Comparison of ENCODE assay signal across 8 cellular contexts in genomic region chr1:203304391-203304918, GRCh38. TPM values are rescaled to one million over a fixed set of nuclear protein-coding genes. Genes with fewer than 3 reads are reported as not detected.
A peak's percentile ranks its signal among the peaks of the same experiment; 100 is the strongest.
DNase-seq lines count a peak whose midpoint lies in the region; ATAC-seq and TF ChIP-seq lines count a peak whose summit lies in the region.

No MANE protein-coding gene starts in this region.

- no peaks in the 10 kb centered on the region for H3K9me3 ChIP-seq in CD4-positive, alpha-beta T cell (ENCODE audit: control insufficient read depth, low read length)

- peaks cover 69% of the 10 kb centered on the region for H3K4me1 Mint-ChIP-seq in CD4-positive, alpha-beta T cell (ENCODE audit: low read depth)
- H3K4me1 Mint-ChIP-seq in neural crest cell = peaks cover 43% of the 10 kb centered on the region

- no peaks in the 10 kb centered on the region for H3K9me3 Mint-ChIP-seq in CD4-positive, alpha-beta T cell
- no peaks in the 10 kb centered on the region for H3K9me3 Mint-ChIP-seq in neural crest cell

- peak overlapping the region; percentile 95 for H3K4me3 Mint-ChIP-seq in CD4-positive, alpha-beta T cell
- peak overlapping the region; percentile 71 for H3K4me3 Mint-ChIP-seq in neural crest cell

- TF ChIP-seq CTCF in CD4-positive, alpha-beta T cell (IDR thresholded peaks at IDR 0.05) = no peak
- TF ChIP-seq CTCF in neural crest cell (conservative IDR thresholded peaks at IDR 0.05) = no peak

- H3K27me3 Mint-ChIP-seq in CD4-positive, alpha-beta T cell = no peaks in the 10 kb centered on the region
- H3K27me3 Mint-ChIP-seq in neural crest cell (ENCODE audit: low read depth) = peaks cover 7% of the 10 kb centered on the region

- no peaks in the 10 kb centered on the region for H3K27me3 ChIP-seq in CD4-positive, alpha-beta T cell (ENCODE audit: control insufficient read depth, insufficient read depth, low read length)

- in situ Hi-C loops in G401 (cut with HindIII; ENCODE audit: low sequenced_read_pairs) = no loop called here

- peak overlapping the region; percentile 94 for H3K27ac ChIP-seq in CD4-positive, alpha-beta T cell (ENCODE audit: low read depth, low read length)
- H3K27ac ChIP-seq in cingulate gyrus (ENCODE audit: low read depth, low read length) = peak overlapping the region; percentile 95

- CTCF ChIA-PET in CD4-positive, alpha-beta T cell (lab: Charles Lee) = interaction anchor here (0.8 to 10.5 kb wide), 5 partner anchors 15 to 36 kb away, joined by 3 to 106 read pairs (median 60); no protein-coding TSS in a partner anchor

- no peak for DNase-seq in CD4-positive, alpha-beta T cell
- DNase-seq in MV-4-11 (lab: John Stamatoyannopoulos, UW) (peak; percentile 46), neural crest cell (ENCODE audit: low read depth, low spot score) (no peak), G401 (ENCODE audit: low spot score) (no peak), NCI-H1105 (lab: John Stamatoyannopoulos, UW) (no peak), NCI-H2107 treated with DMSO at 0.1 percent for 48 hours (lab: John Stamatoyannopoulos, UW; ENCODE audit: unreplicated experiment) (no peak)

- POLR2A ChIA-PET in CD4-positive, alpha-beta T cell (lab: Charles Lee) = interaction anchor here (3.0 to 9.7 kb wide), 6 partner anchors 13 to 36 kb away, joined by 19 to 868 read pairs (median 192); no protein-coding TSS in a partner anchor

- intact Hi-C loops in CD4-positive, alpha-beta T cell (cut with DNase I, micrococcal nuclease) = no loop called here

- ATAC-seq in CD4-positive, alpha-beta T cell (ENCODE audit: poor library complexity) = peak; percentile 0
- ATAC-seq in GM21737 (IDR thresholded peaks at IDR 0.05; ENCODE audit: unreplicated experiment) = no peak

- H3K36me3 Mint-ChIP-seq in CD4-positive, alpha-beta T cell (ENCODE audit: low read depth) = peaks cover 44% of the 10 kb centered on the region
- no peaks in the 10 kb centered on the region for H3K36me3 Mint-ChIP-seq in neural crest cell (ENCODE audit: low read depth)

- H3K27ac Mint-ChIP-seq in CD4-positive, alpha-beta T cell = peak overlapping the region; percentile 98
- H3K27ac Mint-ChIP-seq in neural crest cell (ENCODE audit: unreplicated experiment) = peak overlapping the region; percentile 94

RNA-seq across cellular contexts. Expression of gene BTG2, which starts 0.9 kb away (rescaled TPM):
- 100 to 1,000 TPM; 802 to 849 TPM for total RNA-seq in CD4-positive, alpha-beta T cell
- total RNA-seq in neural crest cell = 16.1 and 18.1 TPM in 2 replicates
- total RNA-seq in G401 (2014; rRNA removed; shearing (Covaris generic)) = 12.7 and 15.2 TPM in 2 replicates

RNA-seq across cellular contexts. Expression of gene FMOD, which starts 46.5 kb away (rescaled TPM):
- total RNA-seq in CD4-positive, alpha-beta T cell = not detected
- 0.35 and 0.39 TPM in 2 replicates for total RNA-seq in neural crest cell
- not detected in 2 replicates for total RNA-seq in G401 (2014; rRNA removed; shearing (Covaris generic))

Comparison
In these comparisons a context has a peak if more than half of its experiments do, and no peak if none do; other contexts are left out.
1. RNA of gene BTG2, which starts 0.9 kb away (total RNA-seq): 802 to 849 TPM in CD4-positive, alpha-beta T cell; 16.1 to 18.1 TPM in neural crest cell and 12.7 to 15.2 TPM in G401; every median in the first group is over 10 times any median in the second.